24 cellular contexts compared by ENCODE assay signal in the genomic region with DNA sequence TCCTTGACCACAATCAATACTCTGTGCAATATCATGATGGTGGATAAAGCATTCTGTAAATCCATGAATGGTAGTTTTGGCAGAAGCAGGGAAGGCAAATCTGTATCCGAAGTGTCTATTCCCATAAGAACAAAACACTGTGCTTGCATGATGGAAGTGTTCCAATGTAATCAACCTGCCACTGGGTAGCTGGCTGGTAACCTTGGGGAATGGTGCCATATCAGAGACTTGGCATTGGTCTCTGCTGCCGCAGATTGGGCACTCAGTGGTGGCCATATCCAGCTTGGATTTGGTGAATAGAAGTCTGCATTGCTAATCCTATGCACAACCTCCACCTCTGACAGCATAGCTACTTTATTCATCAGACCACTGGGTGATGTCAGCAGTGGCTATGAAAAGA.
"Had no signal": no experiment of that assay in that cellular context is flagged by ENCODE, and none has a peak within 500 bp of the region (broad histone marks: within the 10 kb centered on the region; RNA-seq: fewer than 3 reads in every experiment).

No MANE protein-coding gene starts in this region.

- H3K27ac Mint-ChIP-seq: activated naive CD4-positive, alpha-beta T cell treated with anti-CD3 and anti-CD28 coated beads, Interleukin-2, amount 50 U/mL, for 72 hours; activated T-helper 17 cell treated with anti-CD3 and anti-CD28 coated beads, Interleukin-2, amount 50 U/mL, for 72 hours; stimulated activated naive B cell treated with anti-CD40 and anti-IgM and Interleukin-4, amounts not matched to agents 10 μg/mL and 1 μg/mL and 100 μg/mL, for 72 hours; type B pancreatic cell; WTC11 had no signal

- H3K36me3 ChIP-seq: ascending aorta, breast epithelium, heart left ventricle, lower lobe of right lung, thoracic aorta, vagina had no signal

- H3K27me3 ChIP-seq: ascending aorta, breast epithelium, heart left ventricle, vagina had no signal

- H3K4me3 Mint-ChIP-seq: activated T-helper 17 cell treated with anti-CD3 and anti-CD28 coated beads, Interleukin-2, amount 50 U/mL, for 72 hours; central memory CD8-positive, alpha-beta T cell; stimulated activated naive B cell treated with anti-CD40 and anti-IgM and Interleukin-4, amounts not matched to agents 10 μg/mL and 1 μg/mL and 100 μg/mL, for 72 hours; type B pancreatic cell; WTC11 had no signal

- H3K9me3 ChIP-seq: ascending aorta, breast epithelium, lower lobe of right lung, mucosa of descending colon, thoracic aorta, vagina had no signal

- DNase-seq: activated T-cell treated with anti-CD3 and anti-CD28 coated beads, Interleukin-2, amount 50 U/mL, for 1 hour; cortex of kidney; heart left ventricle; islet precursor cell; left cardiac atrium; lower lobe of right lung; mesendoderm; mucosa of descending colon; nucleus accumbens; small intestine; stimulated activated CD4-positive, alpha-beta T cell treated with anti-CD3 and anti-CD28 coated beads, Interleukin-2, amount 100 ng/mL, for 48 hours; stimulated activated CD8-positive, alpha-beta memory T cell treated with anti-CD3 and anti-CD28 coated beads, Interleukin-4, amount 100 ng/mL, for 48 hours; stimulated activated naive B cell treated with anti-CD40 and anti-IgM and Interleukin-4, amounts not matched to agents 10 μg/mL and 1 μg/mL and 100 μg/mL, for 72 hours had no signal

- H3K4me1 ChIP-seq: ascending aorta, breast epithelium, heart left ventricle, lower lobe of right lung, vagina had no signal

- H3K9me3 Mint-ChIP-seq: activated naive CD4-positive, alpha-beta T cell treated with anti-CD3 and anti-CD28 coated beads, Interleukin-2, amount 50 U/mL, for 72 hours; activated T-helper 17 cell treated with anti-CD3 and anti-CD28 coated beads, Interleukin-2, amount 50 U/mL, for 72 hours; central memory CD8-positive, alpha-beta T cell; stimulated activated naive B cell treated with anti-CD40 and anti-IgM and Interleukin-4, amounts not matched to agents 10 μg/mL and 1 μg/mL and 100 μg/mL, for 72 hours; type B pancreatic cell; WTC11 had no signal

- H3K4me1 Mint-ChIP-seq: activated T-helper 17 cell treated with anti-CD3 and anti-CD28 coated beads, Interleukin-2, amount 50 U/mL, for 72 hours; central memory CD8-positive, alpha-beta T cell; stimulated activated naive B cell treated with anti-CD40 and anti-IgM and Interleukin-4, amounts not matched to agents 10 μg/mL and 1 μg/mL and 100 μg/mL, for 72 hours; WTC11 had no signal

- ATAC-seq: activated naive CD4-positive, alpha-beta T cell treated with anti-CD3 and anti-CD28 coated beads, Interleukin-2, amount 50 U/mL, for 72 hours; activated T-helper 17 cell treated with anti-CD3 and anti-CD28 coated beads, Interleukin-2, amount 50 U/mL, for 72 hours; left cardiac atrium; lower lobe of right lung; mucosa of descending colon; sciatic nerve; stimulated activated naive B cell treated with anti-CD40 and anti-IgM and Interleukin-4, amounts not matched to agents 10 μg/mL and 1 μg/mL and 100 μg/mL, for 72 hours; WTC11 had no signal

- H3K4me3 ChIP-seq: ascending aorta, breast epithelium, heart left ventricle, lower lobe of right lung, mucosa of descending colon, thoracic aorta, vagina had no signal

- H3K27me3 Mint-ChIP-seq: activated T-helper 17 cell treated with anti-CD3 and anti-CD28 coated beads, Interleukin-2, amount 50 U/mL, for 72 hours; type B pancreatic cell had no signal

- H3K36me3 Mint-ChIP-seq: stimulated activated naive B cell treated with anti-CD40 and anti-IgM and Interleukin-4, amounts not matched to agents 10 μg/mL and 1 μg/mL and 100 μg/mL, for 72 hours; type B pancreatic cell; WTC11 had no signal

- H3K27ac ChIP-seq: ascending aorta, breast epithelium, epithelial cell of prostate, heart left ventricle, lower lobe of right lung, thoracic aorta, vagina had no signal
